ENCODE assay signal across 1 cellular context in the genomic region with DNA sequence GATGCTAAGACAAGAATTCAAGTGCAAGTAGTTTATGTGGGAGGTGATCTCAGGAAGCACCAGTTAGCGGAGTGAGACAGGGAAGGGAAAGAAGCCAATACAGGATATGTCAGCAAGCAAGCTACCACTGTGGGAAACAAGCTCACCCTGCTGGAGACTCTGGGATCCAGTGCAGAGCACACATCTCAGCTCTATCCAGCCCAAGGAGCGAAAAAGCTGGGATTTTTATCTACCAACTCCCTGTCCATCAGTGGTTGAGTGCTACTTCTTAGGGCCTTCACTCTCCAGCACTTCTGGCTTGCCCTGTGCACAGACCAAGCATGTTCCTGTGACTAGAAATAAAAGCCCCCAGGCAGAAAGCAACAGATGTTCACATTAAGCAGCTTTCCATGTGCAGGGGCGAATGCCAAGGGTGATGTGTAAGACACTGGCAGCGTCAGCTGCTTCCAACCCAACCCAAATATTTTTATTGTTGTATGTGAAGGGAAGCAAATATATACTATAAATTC.
TF ChIP-seq lines count a peak whose summit lies in the region.

No MANE protein-coding gene starts in this region.

TF ChIP-seq in GM12878, 131 proteins besides CTCF, POLR2A, EP300 and RAD21 (continued from another document):
- TF ChIP-seq, protein P1, sequence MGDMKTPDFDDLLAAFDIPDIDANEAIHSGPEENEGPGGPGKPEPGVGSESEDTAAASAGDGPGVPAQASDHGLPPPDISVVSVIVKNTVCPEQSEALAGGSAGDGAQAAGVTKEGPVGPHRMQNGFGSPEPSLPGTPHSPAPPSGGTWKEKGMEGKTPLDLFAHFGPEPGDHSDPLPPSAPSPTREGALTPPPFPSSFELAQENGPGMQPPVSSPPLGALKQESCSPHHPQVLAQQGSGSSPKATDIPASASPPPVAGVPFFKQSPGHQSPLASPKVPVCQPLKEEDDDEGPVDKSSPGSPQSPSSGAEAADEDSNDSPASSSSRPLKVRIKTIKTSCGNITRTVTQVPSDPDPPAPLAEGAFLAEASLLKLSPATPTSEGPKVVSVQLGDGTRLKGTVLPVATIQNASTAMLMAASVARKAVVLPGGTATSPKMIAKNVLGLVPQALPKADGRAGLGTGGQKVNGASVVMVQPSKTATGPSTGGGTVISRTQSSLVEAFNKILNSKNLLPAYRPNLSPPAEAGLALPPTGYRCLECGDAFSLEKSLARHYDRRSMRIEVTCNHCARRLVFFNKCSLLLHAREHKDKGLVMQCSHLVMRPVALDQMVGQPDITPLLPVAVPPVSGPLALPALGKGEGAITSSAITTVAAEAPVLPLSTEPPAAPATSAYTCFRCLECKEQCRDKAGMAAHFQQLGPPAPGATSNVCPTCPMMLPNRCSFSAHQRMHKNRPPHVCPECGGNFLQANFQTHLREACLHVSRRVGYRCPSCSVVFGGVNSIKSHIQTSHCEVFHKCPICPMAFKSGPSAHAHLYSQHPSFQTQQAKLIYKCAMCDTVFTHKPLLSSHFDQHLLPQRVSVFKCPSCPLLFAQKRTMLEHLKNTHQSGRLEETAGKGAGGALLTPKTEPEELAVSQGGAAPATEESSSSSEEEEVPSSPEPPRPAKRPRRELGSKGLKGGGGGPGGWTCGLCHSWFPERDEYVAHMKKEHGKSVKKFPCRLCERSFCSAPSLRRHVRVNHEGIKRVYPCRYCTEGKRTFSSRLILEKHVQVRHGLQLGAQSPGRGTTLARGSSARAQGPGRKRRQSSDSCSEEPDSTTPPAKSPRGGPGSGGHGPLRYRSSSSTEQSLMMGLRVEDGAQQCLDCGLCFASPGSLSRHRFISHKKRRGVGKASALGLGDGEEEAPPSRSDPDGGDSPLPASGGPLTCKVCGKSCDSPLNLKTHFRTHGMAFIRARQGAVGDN (IDR thresholded peaks at IDR 0.05) = no peak
- TF ChIP-seq CREB1 (IDR thresholded peaks at IDR 0.05; ENCODE audit: low read depth) (no peak), RAD51 (IDR thresholded peaks at IDR 0.05) (no peak), CEBPB (IDR thresholded peaks at IDR 0.05; ENCODE audit: borderline replicate concordance in 1 of 2, low read depth in 2 of 2, low read length in 2 of 2) (no peak), TAF1 (IDR thresholded peaks at IDR 0.05; ENCODE audit: borderline replicate concordance, low read depth, low read length) (no peak), ZNF217 (IDR thresholded peaks at IDR 0.05) (no peak)
- TF ChIP-seq, protein P2, sequence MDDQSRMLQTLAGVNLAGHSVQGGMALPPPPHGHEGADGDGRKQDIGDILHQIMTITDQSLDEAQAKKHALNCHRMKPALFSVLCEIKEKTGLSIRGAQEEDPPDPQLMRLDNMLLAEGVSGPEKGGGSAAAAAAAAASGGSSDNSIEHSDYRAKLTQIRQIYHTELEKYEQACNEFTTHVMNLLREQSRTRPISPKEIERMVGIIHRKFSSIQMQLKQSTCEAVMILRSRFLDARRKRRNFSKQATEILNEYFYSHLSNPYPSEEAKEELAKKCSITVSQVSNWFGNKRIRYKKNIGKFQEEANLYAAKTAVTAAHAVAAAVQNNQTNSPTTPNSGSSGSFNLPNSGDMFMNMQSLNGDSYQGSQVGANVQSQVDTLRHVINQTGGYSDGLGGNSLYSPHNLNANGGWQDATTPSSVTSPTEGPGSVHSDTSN (IDR thresholded peaks at IDR 0.05; ENCODE audit: insufficient replicate concordance, low read depth, low read length) = no peak
- TF ChIP-seq, protein P3, sequence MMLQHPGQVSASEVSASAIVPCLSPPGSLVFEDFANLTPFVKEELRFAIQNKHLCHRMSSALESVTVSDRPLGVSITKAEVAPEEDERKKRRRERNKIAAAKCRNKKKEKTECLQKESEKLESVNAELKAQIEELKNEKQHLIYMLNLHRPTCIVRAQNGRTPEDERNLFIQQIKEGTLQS (IDR thresholded peaks at IDR 0.05; ENCODE audit: borderline replicate concordance, extremely low read depth, low read depth, low read length) = no peak
